8 cellular contexts compared by ENCODE assay signal in the genomic region with DNA sequence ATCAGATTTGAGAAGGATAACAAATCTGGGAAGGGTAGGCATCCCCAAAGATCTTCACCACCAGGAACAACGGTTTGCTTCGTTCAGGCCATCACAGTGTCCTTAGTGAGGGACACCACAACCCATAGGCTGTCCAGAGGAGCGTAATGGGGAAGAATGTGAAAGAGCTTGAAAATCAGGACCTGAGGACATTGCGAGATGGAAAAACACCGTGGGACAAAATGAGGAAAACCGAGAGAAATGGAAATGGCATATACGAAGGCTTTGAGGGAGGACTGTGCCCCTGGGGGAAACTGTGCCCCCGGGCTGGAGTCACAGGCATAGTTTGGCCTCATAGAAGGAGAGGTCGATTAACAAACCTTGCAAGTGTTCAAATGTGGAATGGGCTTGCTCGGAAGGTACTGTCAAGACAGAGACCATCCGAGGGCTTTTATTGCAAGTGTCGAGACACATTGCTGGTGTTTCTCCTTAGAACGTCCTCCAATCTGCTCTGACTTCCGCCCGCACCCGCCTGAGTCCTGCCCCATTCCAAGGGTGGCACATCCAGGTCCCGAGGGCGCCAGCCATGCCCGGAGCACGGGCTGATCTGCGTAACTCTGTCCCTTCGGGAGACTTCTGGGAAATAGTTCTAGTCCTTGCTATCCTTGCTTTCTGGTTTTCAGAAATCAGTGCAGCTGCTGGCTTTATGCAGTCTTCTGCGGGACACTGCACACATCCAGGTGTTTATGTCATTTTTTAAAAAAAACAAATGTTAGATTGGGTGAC. TPM values are rescaled to one million over a fixed set of nuclear protein-coding genes. Genes with fewer than 3 reads are reported as not detected.
DNase-seq lines count a peak whose midpoint lies in the region; ATAC-seq, FAIRE-seq and TF ChIP-seq lines count a peak whose summit lies in the region.

No MANE protein-coding gene starts in this region.

- H3K4me3 ChIP-seq in AG10803 (ENCODE audit: low read length) (peak overlapping the region; percentile 64), mammary epithelial cell (replicated peaks in 1 of 3; ENCODE audit: insufficient read depth in 1 of 3, low read depth in 2 of 3, low read length in 3 of 3) (peak overlapping the region; percentile 77 to 86 (median 83)), small intestine (ENCODE audit: low read depth in 1 of 2, low read length in 2 of 2) (peak overlapping the region; percentile 44 to 64)

- no peaks in the 10 kb centered on the region for H4K20me1 ChIP-seq in mammary epithelial cell (ENCODE audit: insufficient read depth, low read length)

- no peak for TF ChIP-seq CTCF in AG10803 (conservative IDR thresholded peaks at IDR 0.05; ENCODE audit: low read length)
- no peak for TF ChIP-seq CTCF in mammary epithelial cell (conservative IDR thresholded peaks at IDR 0.05 in 1 of 2, IDR thresholded peaks at IDR 0.05 in 1 of 2; ENCODE audit: extremely low read depth in 1 of 2, insufficient read depth in 1 of 2, low read depth in 1 of 2, low read length in 2 of 2)

- H3K27ac ChIP-seq in mammary epithelial cell (ENCODE audit: insufficient read depth, low read depth, low read length) (peak overlapping the region; percentile 87), small intestine (ENCODE audit: low read depth in 1 of 2, low read length in 1 of 2) (peak overlapping the region; percentile 71 to 94)

- TSS peak; percentile 52 for BruUV-seq in mammary epithelial cell (replicated peaks; lab: Mats Ljungman, UMichigan)

- H3K4me2 ChIP-seq in mammary epithelial cell (ENCODE audit: insufficient read depth, low read depth, low read length) = peak overlapping the region; percentile 99

- ATAC-seq in GM18873 (IDR thresholded peaks at IDR 0.05; ENCODE audit: low FRiP score, unreplicated experiment) (peak; percentile 3), HG03521 (IDR thresholded peaks at IDR 0.05; ENCODE audit: unreplicated experiment) (peak; percentile 13)

- DNase-seq in AG10803 (ENCODE audit: low read depth) (peak; percentile 36), SW480 (ENCODE audit: low spot score) (peak; percentile 76), mammary epithelial cell (peak; percentile 53), iPS-NIHi7 (ENCODE audit: extremely low spot score) (peak; percentile 16), small intestine (peak; percentile 83), NCI-H446 treated with DMSO at 0.1 percent for 48 hours (lab: John Stamatoyannopoulos, UW) (no peak)

- 13% methylated on average over 10 of the region's 23 CpGs for WGBS in mammary epithelial cell (ENCODE audit: low coverage, missing lambda C conversion rate)
- WGBS in small intestine, 3 donors = 10 to 15% (median 10%) methylated on average over 23 of the region's 23 CpGs

- intact Hi-C loops in mammary epithelial cell (cut with micrococcal nuclease) = loop anchor here (2.0 to 5.0 kb wide), 5 partner anchors 20 to 733 kb away; a partner anchor contains a TSS

- CTCF ChIA-PET in mammary epithelial cell (lab: Charles Lee; ENCODE audit: low non-redundant PET) = interaction anchor here (0.6 kb wide), 1 partner anchor 119 kb away, joined by 4 read pairs; a partner anchor contains a TSS

- H3K9me3 ChIP-seq in mammary epithelial cell (replicated peaks; ENCODE audit: insufficient read depth, low read length) = no peaks in the 10 kb centered on the region
- no peaks in the 10 kb centered on the region for H3K9me3 ChIP-seq in small intestine (ENCODE audit: control insufficient read depth, low read depth)

- peaks cover 39% of the 10 kb centered on the region for H3K79me2 ChIP-seq in mammary epithelial cell (ENCODE audit: insufficient read depth, low read length)

- in situ Hi-C loops in mammary epithelial cell (cut with MboI; ENCODE audit: low sequenced_read_pairs in 2 of 2) = no loop called here

- no peak for FAIRE-seq in small intestine (lab: Jason Lieb, UNC)

- H2AFZ ChIP-seq in mammary epithelial cell (ENCODE audit: low read depth, low read length) = peak overlapping the region; percentile 97

- H3K4me1 ChIP-seq in mammary epithelial cell (ENCODE audit: insufficient read depth, low read length) = peaks cover 11% of the 10 kb centered on the region
- no peaks in the 10 kb centered on the region for H3K4me1 ChIP-seq in small intestine (ENCODE audit: control insufficient read depth in 2 of 2, insufficient read depth in 1 of 2, low read depth in 1 of 2, low read length in 1 of 2)

- H3K36me3 ChIP-seq in mammary epithelial cell (ENCODE audit: insufficient read depth, low read length) = no peaks in the 10 kb centered on the region
- no peaks in the 10 kb centered on the region for H3K36me3 ChIP-seq in small intestine (ENCODE audit: control insufficient read depth in 2 of 2, insufficient read depth in 2 of 2, low read length in 2 of 2)

- H3K27me3 ChIP-seq in mammary epithelial cell (ENCODE audit: insufficient read depth, low read length) (no peaks in the 10 kb centered on the region), small intestine (ENCODE audit: control insufficient read depth in 2 of 2, insufficient read depth in 2 of 2, low read length in 2 of 2) (no peaks in the 10 kb centered on the region)

- H3K9ac ChIP-seq in mammary epithelial cell (ENCODE audit: insufficient read depth, low read length) = peak overlapping the region; percentile 92

- dilution Hi-C loops in mammary epithelial cell (cut with HindIII; ENCODE audit: low sequenced_read_pairs) = no loop called here

RNA-seq across cellular contexts. Expression of a gene that starts 0.9 kb away (rescaled TPM):
- total RNA-seq in mammary epithelial cell = 10 to 100 TPM; 26.0 to 31.6 TPM
- polyA plus RNA-seq in mammary epithelial cell (13.8 TPM), small intestine (10 to 100 TPM; 11.1 to 35.9 (median 34.0) TPM)
- 15.2 TPM for polyA minus RNA-seq in mammary epithelial cell

RNA-seq across cellular contexts. Expression of a gene that starts 51.1 kb away (rescaled TPM):
- not detected for total RNA-seq in mammary epithelial cell
- polyA plus RNA-seq in mammary epithelial cell = not detected
- not detected for polyA minus RNA-seq in mammary epithelial cell
- polyA plus RNA-seq in small intestine = under 1 TPM in 1 of 3 donors, not detected in 2; 0.03 TPM
